In the genomic region with DNA sequence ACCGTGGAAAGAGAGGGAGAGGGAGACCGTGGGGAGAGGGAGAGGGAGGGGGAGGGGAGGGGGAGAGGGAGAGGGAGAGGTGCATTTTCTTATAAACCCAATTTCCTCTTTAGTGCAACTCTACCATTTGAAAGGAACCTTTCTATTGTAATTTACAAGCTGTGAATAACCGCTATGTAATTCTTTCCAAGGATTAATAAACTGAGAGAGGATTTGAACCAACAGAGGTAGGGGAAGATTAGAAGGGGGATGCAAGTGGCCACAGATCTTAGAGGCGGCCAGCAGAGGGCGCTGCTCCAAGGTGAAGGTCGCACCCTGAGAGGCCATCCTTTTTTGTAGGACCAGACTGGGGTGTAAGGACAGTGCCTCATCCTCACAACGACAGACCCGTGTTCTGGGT, we compare ENCODE assay signal across 8 cellular contexts. TPM values are rescaled to one million over a fixed set of nuclear protein-coding genes. Genes with fewer than 3 reads are reported as not detected.
DNase-seq lines count a peak whose midpoint lies in the region; ATAC-seq and TF ChIP-seq lines count a peak whose summit lies in the region.
"Not testable (repeated sequence)": the region's sequence is repeated elsewhere in the genome, so short reads cannot be mapped to it uniquely, and the experiment has no call there.

No MANE protein-coding gene starts in this region.

- not testable (repeated sequence) for H3K79me2 ChIP-seq in KMS-11 (ENCODE audit: insufficient read depth, low read depth)

- H3K4me3 ChIP-seq in KMS-11 (IDR thresholded peaks at IDR 0.05; ENCODE audit: insufficient read depth, low read depth, low read length); gastrocnemius medialis; transverse colon: not testable (repeated sequence)

- H3K9me3 ChIP-seq in gastrocnemius medialis, transverse colon: not testable (repeated sequence)

- WGBS in transverse colon (ENCODE audit: low coverage in 1 of 2), 2 donors: 14 to 29% methylated on average over 3 to 6 of the region's 8 CpGs

- not testable (repeated sequence) for H3K4me3 Mint-ChIP-seq in activated CD8-positive, alpha-beta T cell treated with anti-CD3 and anti-CD28 coated beads, Interleukin-2, amount 10 ng/mL, durations not matched to agents 7 days and 5 days

- in situ Hi-C loops in gastrocnemius medialis (cut with MboI; ENCODE audit: low sequenced_read_pairs in 4 of 4) (loop anchor here in 1 of 4 donors (25.0 kb wide), 1 partner anchor 666 kb away; no protein-coding TSS in a partner anchor), transverse colon (cut with MboI; ENCODE audit: low pct_ligation_motif_present in 1 of 4, low pct_unique_long_range_greater_than_20kb in 1 of 4, low sequenced_read_pairs in 3 of 4) (loop anchor here in 3 of 4 donors (25.0 kb wide), 1 partner anchor 666 kb away; no protein-coding TSS in a partner anchor)

- not testable (repeated sequence) for H3K36me3 Mint-ChIP-seq in activated CD8-positive, alpha-beta T cell treated with anti-CD3 and anti-CD28 coated beads, Interleukin-2, amount 10 ng/mL, durations not matched to agents 7 days and 5 days (ENCODE audit: low read depth)

- CTCF ChIA-PET in activated CD8-positive, alpha-beta T cell treated with anti-CD3 and anti-CD28 coated beads, Interleukin-2, amount 10 ng/mL, durations not matched to agents 7 days and 5 days (lab: Charles Lee): not testable (repeated sequence)

- intact Hi-C loops in gastrocnemius medialis (cut with DNase I; ENCODE audit: low total_unique reads); transverse colon (cut with DNase I; ENCODE audit: low total_unique reads): not testable (repeated sequence)

- H3K4me1 ChIP-seq in KMS-11 (ENCODE audit: low read depth, poor library complexity, severe bottlenecking); gastrocnemius medialis; transverse colon: not testable (repeated sequence)

- H3K27me3 Mint-ChIP-seq in activated CD8-positive, alpha-beta T cell treated with anti-CD3 and anti-CD28 coated beads, Interleukin-2, amount 10 ng/mL, durations not matched to agents 7 days and 5 days (ENCODE audit: low read depth): not testable (repeated sequence)

- H3K36me3 ChIP-seq in KMS-11 (ENCODE audit: insufficient read depth); gastrocnemius medialis; transverse colon: not testable (repeated sequence)

- not testable (repeated sequence) for H3K27me3 ChIP-seq in KMS-11 (ENCODE audit: insufficient read depth, low read depth); gastrocnemius medialis; transverse colon

- ATAC-seq in activated CD8-positive, alpha-beta T cell treated with anti-CD3 and anti-CD28 coated beads, Interleukin-2, amount 10 ng/mL, durations not matched to agents 7 days and 5 days: peak; percentile 88
- peak in 1 of 2 donors; percentile 82 for ATAC-seq in gastrocnemius medialis

- not testable (repeated sequence) for H3K27ac ChIP-seq in KMS-11, gastrocnemius medialis, transverse colon

- TF ChIP-seq CTCF in KMS-11 (conservative IDR thresholded peaks at IDR 0.05; ENCODE audit: low read depth, low read length) (peak; percentile 64), gastrocnemius medialis (IDR thresholded peaks at IDR 0.05 in 4 of 5, conservative IDR thresholded peaks at IDR 0.05 in 1 of 5) (peak; percentile 21 to 72 (median 46)), transverse colon (IDR thresholded peaks at IDR 0.05) (peak; percentile 51 to 65 (median 56))

- H3K27ac Mint-ChIP-seq in activated CD8-positive, alpha-beta T cell treated with anti-CD3 and anti-CD28 coated beads, Interleukin-2, amount 10 ng/mL, durations not matched to agents 7 days and 5 days: not testable (repeated sequence)

- H4K20me1 ChIP-seq in KMS-11 (ENCODE audit: insufficient read depth): not testable (repeated sequence)

- DNase-seq in ELR (ENCODE audit: low read depth) (peak; percentile 86), RKO (ENCODE audit: low spot score) (peak; percentile 65), iPS-NIHi7 (ENCODE audit: extremely low spot score) (peak; percentile 79), gastrocnemius medialis (peak in 1 of 2 donors; percentile 40), transverse colon (peak; percentile 53)
- peak; percentile 75 for DNase-seq in activated CD8-positive, alpha-beta T cell treated with anti-CD3 and anti-CD28 coated beads, Interleukin-2, amount 10 ng/mL, durations not matched to agents 7 days and 5 days
- peak; percentile 65 for DNase-seq in central memory CD4-positive, alpha-beta T cell

- H3K4me2 ChIP-seq in KMS-11: not testable (repeated sequence)

- not testable (repeated sequence) for H3K9me3 Mint-ChIP-seq in activated CD8-positive, alpha-beta T cell treated with anti-CD3 and anti-CD28 coated beads, Interleukin-2, amount 10 ng/mL, durations not matched to agents 7 days and 5 days (ENCODE audit: insufficient read depth)

- not testable (repeated sequence) for H2AFZ ChIP-seq in KMS-11 (ENCODE audit: low read depth)

- not testable (repeated sequence) for H3K4me1 Mint-ChIP-seq in activated CD8-positive, alpha-beta T cell treated with anti-CD3 and anti-CD28 coated beads, Interleukin-2, amount 10 ng/mL, durations not matched to agents 7 days and 5 days (ENCODE audit: low read depth)

- not testable (repeated sequence) for TF ChIP-seq EP300 in transverse colon (IDR thresholded peaks at IDR 0.05; ENCODE audit: low read depth)

- not testable (repeated sequence) for H3K9ac ChIP-seq in KMS-11

- not testable (repeated sequence) for TF ChIP-seq POLR2A in gastrocnemius medialis (IDR thresholded peaks at IDR 0.05); transverse colon (IDR thresholded peaks at IDR 0.05)

- POLR2A ChIA-PET in activated CD8-positive, alpha-beta T cell treated with anti-CD3 and anti-CD28 coated beads, Interleukin-2, amount 10 ng/mL, durations not matched to agents 7 days and 5 days (lab: Charles Lee): not testable (repeated sequence)

RNA-seq across cellular contexts. Expression of a gene that starts 41.2 kb away (rescaled TPM):
- total RNA-seq in activated CD8-positive, alpha-beta T cell treated with anti-CD3 and anti-CD28 coated beads, Interleukin-2, amount 10 ng/mL, durations not matched to agents 7 days and 5 days: 1 to 10 TPM; 2.7 to 2.8 TPM
- total RNA-seq in gastrocnemius medialis (1 to 10 TPM in 2 of 4 donors, under 1 TPM in 2; 0.29 to 3.7 (median 1.1) TPM), transverse colon (1 to 10 TPM; 1.1 to 7.0 (median 2.5) TPM)
